10 cellular contexts compared by ENCODE assay signal in the genomic region with DNA sequence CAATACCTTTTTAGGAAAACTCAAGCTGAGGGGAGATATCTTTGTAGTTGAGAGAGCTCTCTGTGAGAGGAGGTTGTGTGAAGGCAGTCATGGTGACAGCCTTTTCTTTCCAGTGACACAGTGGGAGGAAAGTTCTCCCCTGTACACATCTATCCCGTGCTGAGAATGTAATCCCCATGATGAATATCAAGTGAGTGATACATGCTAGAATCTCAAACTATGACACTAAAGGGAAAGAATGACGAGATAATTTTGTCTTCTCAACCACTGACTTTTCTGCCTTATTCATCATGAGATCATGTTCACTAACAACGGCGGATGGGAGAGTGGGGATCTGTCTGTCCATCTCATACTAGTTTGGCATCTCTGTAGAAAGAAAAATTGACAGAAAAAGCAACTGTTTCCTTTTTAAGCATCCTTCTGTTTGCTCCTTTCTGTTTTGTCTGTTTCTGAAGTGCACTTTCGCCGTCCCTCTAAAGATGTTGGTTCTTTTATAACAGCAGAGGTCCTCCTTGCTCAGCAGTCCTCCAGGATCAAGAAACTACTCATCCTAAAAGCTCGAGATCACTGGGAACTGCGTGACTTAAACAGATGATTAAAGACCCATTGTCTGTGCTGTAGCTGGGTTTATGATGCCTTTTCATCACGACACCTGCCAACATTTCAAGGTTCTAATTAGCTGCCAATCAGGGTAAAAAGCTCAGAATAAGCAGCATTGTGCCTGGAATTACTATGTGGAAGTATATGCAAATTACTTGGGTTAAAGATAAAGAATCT.
DNase-seq lines count a peak whose midpoint lies in the region; ATAC-seq and TF ChIP-seq lines count a peak whose summit lies in the region.
"Had no signal": no experiment of that assay in that cellular context is flagged by ENCODE, and none has a peak within 500 bp of the region (broad histone marks: within the 10 kb centered on the region; RNA-seq: fewer than 3 reads in every experiment).

No MANE protein-coding gene starts in this region.

- peaks cover 0 to 3% (median 0%) of the 10 kb centered on the region in 5 donors for H3K27me3 Mint-ChIP-seq in naive thymus-derived CD8-positive, alpha-beta T cell
- H3K27me3 Mint-ChIP-seq: activated T-cell treated with anti-CD3 and anti-CD28 coated beads, Interleukin-2, amount 50 U/mL, for 24 hours had no signal

- H3K4me1 ChIP-seq in HEK293 (ENCODE audit: control insufficient read depth, insufficient read depth, low read length) = no peaks in the 10 kb centered on the region
- H3K4me1 ChIP-seq in liver (ENCODE audit: control insufficient read depth in 4 of 4, insufficient read depth in 4 of 4, low read length in 3 of 4) = no peaks in the 10 kb centered on the region

- ATAC-seq in GM21381 (IDR thresholded peaks at IDR 0.05; ENCODE audit: unreplicated experiment) = no peak
- ATAC-seq in naive thymus-derived CD8-positive, alpha-beta T cell = no peak

- no peaks in the 10 kb centered on the region for H3K4me1 Mint-ChIP-seq in naive thymus-derived CD8-positive, alpha-beta T cell

- TF ChIP-seq RAD21 in liver (IDR thresholded peaks at IDR 0.05) = peak; percentile 38 to 42

- POLR2A ChIA-PET in HEK293 (lab: Yijun Ruan, JAX) = no interaction called here
- POLR2A ChIA-PET in naive thymus-derived CD8-positive, alpha-beta T cell (lab: Charles Lee) = no interaction called here

- H3K36me3 Mint-ChIP-seq in naive thymus-derived CD8-positive, alpha-beta T cell = no peaks in the 10 kb centered on the region

- H3K36me3 ChIP-seq in HEK293 (ENCODE audit: control insufficient read depth in 2 of 2, insufficient read depth in 1 of 2, low read length in 2 of 2) = no peaks in the 10 kb centered on the region
- H3K36me3 ChIP-seq in liver (ENCODE audit: control insufficient read depth in 4 of 4, insufficient read depth in 3 of 4, low read depth in 1 of 4, low read length in 3 of 4) = no peaks in the 10 kb centered on the region

- H3K9me3 ChIP-seq in HEK293 (ENCODE audit: control insufficient read depth, insufficient read depth, low read depth, low read length) = no peaks in the 10 kb centered on the region
- H3K9me3 ChIP-seq in liver (ENCODE audit: control insufficient read depth in 4 of 4, low read length in 3 of 4) = no peaks in the 10 kb centered on the region

- TF ChIP-seq CTCF in HEK293 (tag by site-specific recombination; IDR thresholded peaks at IDR 0.05) (no peak), astrocyte of the cerebellum (IDR thresholded peaks at IDR 0.05; ENCODE audit: low read depth, low read length, missing control alignments) (peak; percentile 28), liver (IDR thresholded peaks at IDR 0.05; ENCODE audit: low read depth, low read length, missing input control) (no peak)

- H3K9ac ChIP-seq in liver (ENCODE audit: low read depth in 1 of 2, low read length in 2 of 2) = no peak overlapping the region

- 78% methylated on average over 9 of the region's 9 CpGs for WGBS in liver

- in situ Hi-C loops in ACHN (cut with HindIII; ENCODE audit: low pct_ligation_motif_present, low pct_unique_long_range_greater_than_20kb, low sequenced_read_pairs) = no loop called here
- in situ Hi-C loops in astrocyte of the cerebellum (cut with HindIII; ENCODE audit: low sequenced_read_pairs) = no loop called here

- H3K27me3 ChIP-seq in liver (ENCODE audit: control insufficient read depth in 4 of 4, insufficient read depth in 4 of 4, low read length in 3 of 4) = no peaks in the 10 kb centered on the region

- peak; percentile 59 for DNase-seq in ACHN
- DNase-seq in astrocyte of the cerebellum (ENCODE audit: low read depth) = no peak
- DNase-seq in MV-4-11 (lab: John Stamatoyannopoulos, UW) = no peak
- no peak for DNase-seq in naive thymus-derived CD8-positive, alpha-beta T cell
- DNase-seq in GM19240 (ENCODE audit: insufficient read length, low spot score) = no peak
- DNase-seq: activated T-cell treated with anti-CD3 and anti-CD28 coated beads, Interleukin-2, amount 50 U/mL, for 24 hours; NCI-H2029 treated with DMSO at 0.1 percent for 48 hours had no signal

- H3K4me3 ChIP-seq in HEK293 (ENCODE audit: low read depth, low read length) = no peak overlapping the region
- no peak overlapping the region for H3K4me3 ChIP-seq in astrocyte of the cerebellum (ENCODE audit: low read depth, low read length)
- no peak overlapping the region for H3K4me3 ChIP-seq in liver (ENCODE audit: low read depth in 1 of 3, low read length in 3 of 3)

- no peaks in the 10 kb centered on the region for H3K9me3 Mint-ChIP-seq in naive thymus-derived CD8-positive, alpha-beta T cell
- H3K9me3 Mint-ChIP-seq: activated T-cell treated with anti-CD3 and anti-CD28 coated beads, Interleukin-2, amount 50 U/mL, for 24 hours had no signal

- H3K27ac ChIP-seq in HEK293 (ENCODE audit: extremely low read depth, low read depth, low read length) = no peak overlapping the region
- no peak overlapping the region for H3K27ac ChIP-seq in liver (ENCODE audit: low read depth in 1 of 2, low read length in 2 of 2)

- CTCF ChIA-PET in HEK293 (lab: Yijun Ruan, JAX) = interaction anchor here (0.6 to 1.1 kb wide), 6 partner anchors 65 to 582 kb away, joined by 3 to 5 read pairs (median 3); no protein-coding TSS in a partner anchor

- no peak overlapping the region for H3K27ac Mint-ChIP-seq in naive thymus-derived CD8-positive, alpha-beta T cell
- H3K27ac Mint-ChIP-seq: activated T-cell treated with anti-CD3 and anti-CD28 coated beads, Interleukin-2, amount 50 U/mL, for 24 hours had no signal

- no peak overlapping the region for H3K4me3 Mint-ChIP-seq in naive thymus-derived CD8-positive, alpha-beta T cell
- H3K4me3 Mint-ChIP-seq: activated T-cell treated with anti-CD3 and anti-CD28 coated beads, Interleukin-2, amount 50 U/mL, for 24 hours had no signal

TF ChIP-seq in HEK293, 187 proteins besides CTCF, POLR2A, EP300 and RAD21:
- TF ChIP-seq ZNF366 (tag by site-specific recombination; conservative IDR thresholded peaks at IDR 0.05) (0 out of 2 replicates have a peak, but pooled peaks have one; percentile 25), ZNF654 (tag by site-specific recombination; IDR thresholded peaks at IDR 0.05; ENCODE audit: low read depth) (peak; percentile 40), ZNF133 (tag by site-specific recombination; IDR thresholded peaks at IDR 0.05) (no peak)
TF ChIP-seq in HEK293: peak in this region for 2.

TF ChIP-seq in liver, 16 proteins besides CTCF, POLR2A, EP300 and RAD21:
- TF ChIP-seq, protein P1, sequence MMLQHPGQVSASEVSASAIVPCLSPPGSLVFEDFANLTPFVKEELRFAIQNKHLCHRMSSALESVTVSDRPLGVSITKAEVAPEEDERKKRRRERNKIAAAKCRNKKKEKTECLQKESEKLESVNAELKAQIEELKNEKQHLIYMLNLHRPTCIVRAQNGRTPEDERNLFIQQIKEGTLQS (IDR thresholded peaks at IDR 0.05) = no peak
TF ChIP-seq in liver: peak in this region for 0.
